1 cellular context compared by ENCODE assay signal in genomic region chr15:82286475-82286874, GRCh38.
TF ChIP-seq lines count a peak whose summit lies in the region.

No MANE protein-coding gene starts in this region.

TF ChIP-seq in GM12878, 131 proteins besides CTCF, POLR2A, EP300 and RAD21 (continued from another document):
- peak; percentile 79 for TF ChIP-seq ZNF687 (IDR thresholded peaks at IDR 0.05)
- peak; percentile 67; the same call in 1 of the 2 replicates for TF ChIP-seq MTA2 (IDR thresholded peaks at IDR 0.05; ENCODE audit: low read depth)
- 0 out of 2 replicates have a peak, but pooled peaks have one; percentile 27 for TF ChIP-seq FOXM1 (IDR thresholded peaks at IDR 0.05; ENCODE audit: low read depth, low read length)
- 0 out of 2 replicates have a peak, but pooled peaks have one; percentile 17 for TF ChIP-seq JUNB (IDR thresholded peaks at IDR 0.05)
- TF ChIP-seq, protein P1, sequence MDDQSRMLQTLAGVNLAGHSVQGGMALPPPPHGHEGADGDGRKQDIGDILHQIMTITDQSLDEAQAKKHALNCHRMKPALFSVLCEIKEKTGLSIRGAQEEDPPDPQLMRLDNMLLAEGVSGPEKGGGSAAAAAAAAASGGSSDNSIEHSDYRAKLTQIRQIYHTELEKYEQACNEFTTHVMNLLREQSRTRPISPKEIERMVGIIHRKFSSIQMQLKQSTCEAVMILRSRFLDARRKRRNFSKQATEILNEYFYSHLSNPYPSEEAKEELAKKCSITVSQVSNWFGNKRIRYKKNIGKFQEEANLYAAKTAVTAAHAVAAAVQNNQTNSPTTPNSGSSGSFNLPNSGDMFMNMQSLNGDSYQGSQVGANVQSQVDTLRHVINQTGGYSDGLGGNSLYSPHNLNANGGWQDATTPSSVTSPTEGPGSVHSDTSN (IDR thresholded peaks at IDR 0.05; ENCODE audit: insufficient replicate concordance, low read depth, low read length) = peak; percentile 76
- TF ChIP-seq, protein P2, sequence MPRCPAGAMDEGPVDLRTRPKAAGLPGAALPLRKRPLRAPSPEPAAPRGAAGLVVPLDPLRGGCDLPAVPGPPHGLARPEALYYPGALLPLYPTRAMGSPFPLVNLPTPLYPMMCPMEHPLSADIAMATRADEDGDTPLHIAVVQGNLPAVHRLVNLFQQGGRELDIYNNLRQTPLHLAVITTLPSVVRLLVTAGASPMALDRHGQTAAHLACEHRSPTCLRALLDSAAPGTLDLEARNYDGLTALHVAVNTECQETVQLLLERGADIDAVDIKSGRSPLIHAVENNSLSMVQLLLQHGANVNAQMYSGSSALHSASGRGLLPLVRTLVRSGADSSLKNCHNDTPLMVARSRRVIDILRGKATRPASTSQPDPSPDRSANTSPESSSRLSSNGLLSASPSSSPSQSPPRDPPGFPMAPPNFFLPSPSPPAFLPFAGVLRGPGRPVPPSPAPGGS (IDR thresholded peaks at IDR 0.05; ENCODE audit: borderline replicate concordance, insufficient read depth, low read depth, low read length, poor library complexity, severe bottlenecking) = peak; percentile 71
- TF ChIP-seq, protein P3, sequence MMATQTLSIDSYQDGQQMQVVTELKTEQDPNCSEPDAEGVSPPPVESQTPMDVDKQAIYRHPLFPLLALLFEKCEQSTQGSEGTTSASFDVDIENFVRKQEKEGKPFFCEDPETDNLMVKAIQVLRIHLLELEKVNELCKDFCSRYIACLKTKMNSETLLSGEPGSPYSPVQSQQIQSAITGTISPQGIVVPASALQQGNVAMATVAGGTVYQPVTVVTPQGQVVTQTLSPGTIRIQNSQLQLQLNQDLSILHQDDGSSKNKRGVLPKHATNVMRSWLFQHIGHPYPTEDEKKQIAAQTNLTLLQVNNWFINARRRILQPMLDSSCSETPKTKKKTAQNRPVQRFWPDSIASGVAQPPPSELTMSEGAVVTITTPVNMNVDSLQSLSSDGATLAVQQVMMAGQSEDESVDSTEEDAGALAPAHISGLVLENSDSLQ (IDR thresholded peaks at IDR 0.05) = peak; percentile 96
- peak in 1 of 2 experiments; percentile 54; a peak in 3 of 4 replicates for TF ChIP-seq BHLHE40 (IDR thresholded peaks at IDR 0.05; ENCODE audit: borderline replicate concordance in 1 of 2, low read depth in 2 of 2, low read length in 1 of 2)
- peak; percentile 35; the same call in 1 of the 2 replicates for TF ChIP-seq ZBED1 (IDR thresholded peaks at IDR 0.05; ENCODE audit: borderline replicate concordance)
- peak; percentile 54; the same call in 1 of the 2 replicates for TF ChIP-seq NFIC (IDR thresholded peaks at IDR 0.05; ENCODE audit: low read depth, low read length)
- TF ChIP-seq MEF2B (IDR thresholded peaks at IDR 0.05; ENCODE audit: partially characterized antibody, poor library complexity, severe bottlenecking) = peak; percentile 75
- TF ChIP-seq, protein P4, sequence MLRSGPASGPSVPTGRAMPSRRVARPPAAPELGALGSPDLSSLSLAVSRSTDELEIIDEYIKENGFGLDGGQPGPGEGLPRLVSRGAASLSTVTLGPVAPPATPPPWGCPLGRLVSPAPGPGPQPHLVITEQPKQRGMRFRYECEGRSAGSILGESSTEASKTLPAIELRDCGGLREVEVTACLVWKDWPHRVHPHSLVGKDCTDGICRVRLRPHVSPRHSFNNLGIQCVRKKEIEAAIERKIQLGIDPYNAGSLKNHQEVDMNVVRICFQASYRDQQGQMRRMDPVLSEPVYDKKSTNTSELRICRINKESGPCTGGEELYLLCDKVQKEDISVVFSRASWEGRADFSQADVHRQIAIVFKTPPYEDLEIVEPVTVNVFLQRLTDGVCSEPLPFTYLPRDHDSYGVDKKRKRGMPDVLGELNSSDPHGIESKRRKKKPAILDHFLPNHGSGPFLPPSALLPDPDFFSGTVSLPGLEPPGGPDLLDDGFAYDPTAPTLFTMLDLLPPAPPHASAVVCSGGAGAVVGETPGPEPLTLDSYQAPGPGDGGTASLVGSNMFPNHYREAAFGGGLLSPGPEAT (IDR thresholded peaks at IDR 0.05; ENCODE audit: low read depth) = peak; percentile 75
- peak; percentile 58; the same call in 1 of the 3 replicates for TF ChIP-seq POU2F2 (IDR thresholded peaks at IDR 0.05; ENCODE audit: borderline replicate concordance, low read depth, low read length)
- 0 out of 2 replicates have a peak, but pooled peaks have one; percentile 5 for TF ChIP-seq MLLT1 (IDR thresholded peaks at IDR 0.05)
- TF ChIP-seq SPI1 (IDR thresholded peaks at IDR 0.05; ENCODE audit: borderline replicate concordance, insufficient read depth, low read depth, low read length) = peak; percentile 74
- TF ChIP-seq SP1 (IDR thresholded peaks at IDR 0.05; ENCODE audit: low read depth, low read length) = peak; percentile 15
- TF ChIP-seq NBN (IDR thresholded peaks at IDR 0.05) = peak; percentile 71; the same call in 1 of the 2 replicates
- TF ChIP-seq, protein P5, sequence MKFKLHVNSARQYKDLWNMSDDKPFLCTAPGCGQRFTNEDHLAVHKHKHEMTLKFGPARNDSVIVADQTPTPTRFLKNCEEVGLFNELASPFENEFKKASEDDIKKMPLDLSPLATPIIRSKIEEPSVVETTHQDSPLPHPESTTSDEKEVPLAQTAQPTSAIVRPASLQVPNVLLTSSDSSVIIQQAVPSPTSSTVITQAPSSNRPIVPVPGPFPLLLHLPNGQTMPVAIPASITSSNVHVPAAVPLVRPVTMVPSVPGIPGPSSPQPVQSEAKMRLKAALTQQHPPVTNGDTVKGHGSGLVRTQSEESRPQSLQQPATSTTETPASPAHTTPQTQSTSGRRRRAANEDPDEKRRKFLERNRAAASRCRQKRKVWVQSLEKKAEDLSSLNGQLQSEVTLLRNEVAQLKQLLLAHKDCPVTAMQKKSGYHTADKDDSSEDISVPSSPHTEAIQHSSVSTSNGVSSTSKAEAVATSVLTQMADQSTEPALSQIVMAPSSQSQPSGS (IDR thresholded peaks at IDR 0.05; ENCODE audit: low read length) = peak; percentile 78
- TF ChIP-seq PAX5 (IDR thresholded peaks at IDR 0.05; ENCODE audit: borderline replicate concordance, low read depth, low read length) = peak; percentile 33; the same call in 1 of the 2 replicates
- TF ChIP-seq IRF4 (IDR thresholded peaks at IDR 0.05; ENCODE audit: low read depth, low read length) = 0 out of 2 replicates have a peak, but pooled peaks have one; percentile 39
- peak; percentile 75 to 79 for TF ChIP-seq IKZF2 (IDR thresholded peaks at IDR 0.05)
- TF ChIP-seq ATF7 (IDR thresholded peaks at IDR 0.05; ENCODE audit: low read depth) = peak; percentile 78
- peak; percentile 82 for TF ChIP-seq RUNX3 (IDR thresholded peaks at IDR 0.05; ENCODE audit: low read length)
- TF ChIP-seq BCL11A (IDR thresholded peaks at IDR 0.05; ENCODE audit: low read depth, low read length) = 0 out of 2 replicates have a peak, but pooled peaks have one; percentile 10
